1 cellular context compared by ENCODE assay signal in genomic region chr14:71497645-71498086, GRCh38.
TF ChIP-seq lines count a peak whose summit lies in the region.

No MANE protein-coding gene starts in this region.

TF ChIP-seq in GM12878, 131 proteins besides CTCF, POLR2A, EP300 and RAD21 (continued from another document and continues in another):
- TF ChIP-seq CUX1 (IDR thresholded peaks at IDR 0.05; ENCODE audit: insufficient replicate concordance, low read depth, low read length): peak; percentile 91
- TF ChIP-seq RELA (IDR thresholded peaks at IDR 0.05; ENCODE audit: borderline replicate concordance, partially characterized antibody): peak; percentile 53
- peak in 1 of 2 experiments; percentile 53; a peak in 1 of 4 replicates for TF ChIP-seq CEBPB (IDR thresholded peaks at IDR 0.05; ENCODE audit: borderline replicate concordance in 1 of 2, low read depth in 2 of 2, low read length in 2 of 2)
- peak; percentile 93 for TF ChIP-seq JUND (IDR thresholded peaks at IDR 0.05; ENCODE audit: low read depth, low read length)
- no peak for TF ChIP-seq SMC3 (IDR thresholded peaks at IDR 0.05; ENCODE audit: borderline replicate concordance, low read length)
- TF ChIP-seq BHLHE40 (IDR thresholded peaks at IDR 0.05; ENCODE audit: borderline replicate concordance in 1 of 2, low read depth in 2 of 2, low read length in 1 of 2): peak; percentile 93
- TF ChIP-seq SIN3A (IDR thresholded peaks at IDR 0.05; ENCODE audit: low read depth, low read length): no peak
- TF ChIP-seq ESRRA (IDR thresholded peaks at IDR 0.05; ENCODE audit: low read length): no peak
- TF ChIP-seq IRF4 (IDR thresholded peaks at IDR 0.05; ENCODE audit: low read depth, low read length): peak; percentile 97
- TF ChIP-seq ZNF274 (IDR thresholded peaks at IDR 0.05; ENCODE audit: insufficient read depth, insufficient read length): no peak
- no peak for TF ChIP-seq PRDM15 (CRISPR knock-in tag; IDR thresholded peaks at IDR 0.05)
- TF ChIP-seq NFIC (IDR thresholded peaks at IDR 0.05; ENCODE audit: low read depth, low read length): peak; percentile 97
- peak; percentile 98 for TF ChIP-seq BCL3 (IDR thresholded peaks at IDR 0.05; ENCODE audit: borderline replicate concordance, insufficient read depth, low read depth, low read length, poor library complexity, severe bottlenecking)
- peak; percentile 75 for TF ChIP-seq MXI1 (IDR thresholded peaks at IDR 0.05; ENCODE audit: low read depth, low read length)
- peak; percentile 95 for TF ChIP-seq ZBED1 (IDR thresholded peaks at IDR 0.05; ENCODE audit: borderline replicate concordance)
- TF ChIP-seq CBX3 (IDR thresholded peaks at IDR 0.05; ENCODE audit: borderline replicate concordance, low read depth): no peak
- no peak for TF ChIP-seq SREBF1 (IDR thresholded peaks at IDR 0.05; ENCODE audit: low read length)
- TF ChIP-seq SMARCA5 (IDR thresholded peaks at IDR 0.05): no peak
- peak; percentile 63; the same call in 1 of the 2 replicates for TF ChIP-seq YY1 (IDR thresholded peaks at IDR 0.05; ENCODE audit: low read depth, low read length)
- no peak for TF ChIP-seq EGR1 (IDR thresholded peaks at IDR 0.05; ENCODE audit: borderline replicate concordance in 1 of 2, low read depth in 2 of 2, low read length in 2 of 2)
- TF ChIP-seq HDAC2 (IDR thresholded peaks at IDR 0.05): no peak
- no peak for TF ChIP-seq KDM1A (IDR thresholded peaks at IDR 0.05; ENCODE audit: borderline replicate concordance)
- TF ChIP-seq EZH2 (IDR thresholded peaks at IDR 0.05; ENCODE audit: borderline replicate concordance, control insufficient read depth, low read depth, low read length): 0 out of 2 replicates have a peak, but pooled peaks have one; percentile 58
- TF ChIP-seq NR2F1 (conservative IDR thresholded peaks at IDR 0.05): peak; percentile 56
- peak; percentile 72; the same call in 1 of the 2 replicates for TF ChIP-seq ZNF24 (IDR thresholded peaks at IDR 0.05)
- peak; percentile 97 for TF ChIP-seq DPF2 (IDR thresholded peaks at IDR 0.05)
- peak; percentile 84; the same call in 1 of the 2 replicates for TF ChIP-seq PML (IDR thresholded peaks at IDR 0.05; ENCODE audit: low read length)
- no peak for TF ChIP-seq SMAD5 (IDR thresholded peaks at IDR 0.05; ENCODE audit: low read depth)
- no peak for TF ChIP-seq YBX1 (IDR thresholded peaks at IDR 0.05)
- TF ChIP-seq ZNF207 (IDR thresholded peaks at IDR 0.05; ENCODE audit: borderline replicate concordance): no peak; the same call in 1 of the 2 replicates
- peak; percentile 99 for TF ChIP-seq IKZF2 (IDR thresholded peaks at IDR 0.05)
- peak; percentile 89 for TF ChIP-seq MTA3 (IDR thresholded peaks at IDR 0.05; ENCODE audit: borderline replicate concordance, low read length)
- no peak for TF ChIP-seq REST (IDR thresholded peaks at IDR 0.05; ENCODE audit: low read depth, low read length)
- TF ChIP-seq JUNB (IDR thresholded peaks at IDR 0.05): peak; percentile 99
- no peak for TF ChIP-seq FOXK2 (IDR thresholded peaks at IDR 0.05)
- TF ChIP-seq MLLT1 (IDR thresholded peaks at IDR 0.05): peak; percentile 56; the same call in 1 of the 2 replicates
- TF ChIP-seq SRF (IDR thresholded peaks at IDR 0.05; ENCODE audit: low read depth in 2 of 2, low read length in 2 of 2): peak in 1 of 2 experiments; percentile 66; a peak in 2 of 4 replicates
- no peak for TF ChIP-seq IRF5 (IDR thresholded peaks at IDR 0.05; ENCODE audit: borderline replicate concordance)
- TF ChIP-seq PBX3 (IDR thresholded peaks at IDR 0.05; ENCODE audit: insufficient replicate concordance, low read depth, low read length): no peak
- peak; percentile 72 for TF ChIP-seq SP1 (IDR thresholded peaks at IDR 0.05; ENCODE audit: low read depth, low read length)
- no peak for TF ChIP-seq CHD1 (IDR thresholded peaks at IDR 0.05; ENCODE audit: low read depth, low read length)
- no peak for TF ChIP-seq TARDBP (IDR thresholded peaks at IDR 0.05; ENCODE audit: borderline replicate concordance)
- no peak for TF ChIP-seq HDAC6 (IDR thresholded peaks at IDR 0.05; ENCODE audit: unreplicated experiment)
- peak; percentile 96 for TF ChIP-seq FOXM1 (IDR thresholded peaks at IDR 0.05; ENCODE audit: low read depth, low read length)
- peak; percentile 98 for TF ChIP-seq MTA2 (IDR thresholded peaks at IDR 0.05; ENCODE audit: low read depth)
- no peak for TF ChIP-seq LARP7 (IDR thresholded peaks at IDR 0.05)
- peak; percentile 93 for TF ChIP-seq ATF7 (IDR thresholded peaks at IDR 0.05; ENCODE audit: low read depth)
- peak; percentile 93 for TF ChIP-seq PAX5 (IDR thresholded peaks at IDR 0.05; ENCODE audit: borderline replicate concordance, low read depth, low read length)
- no peak for TF ChIP-seq NR2C1 (IDR thresholded peaks at IDR 0.05)
- peak; percentile 99 for TF ChIP-seq GATAD2B (conservative IDR thresholded peaks at IDR 0.05; ENCODE audit: low read depth)
